Comparison of ENCODE assay signal across 1 cellular context in the genomic region with DNA sequence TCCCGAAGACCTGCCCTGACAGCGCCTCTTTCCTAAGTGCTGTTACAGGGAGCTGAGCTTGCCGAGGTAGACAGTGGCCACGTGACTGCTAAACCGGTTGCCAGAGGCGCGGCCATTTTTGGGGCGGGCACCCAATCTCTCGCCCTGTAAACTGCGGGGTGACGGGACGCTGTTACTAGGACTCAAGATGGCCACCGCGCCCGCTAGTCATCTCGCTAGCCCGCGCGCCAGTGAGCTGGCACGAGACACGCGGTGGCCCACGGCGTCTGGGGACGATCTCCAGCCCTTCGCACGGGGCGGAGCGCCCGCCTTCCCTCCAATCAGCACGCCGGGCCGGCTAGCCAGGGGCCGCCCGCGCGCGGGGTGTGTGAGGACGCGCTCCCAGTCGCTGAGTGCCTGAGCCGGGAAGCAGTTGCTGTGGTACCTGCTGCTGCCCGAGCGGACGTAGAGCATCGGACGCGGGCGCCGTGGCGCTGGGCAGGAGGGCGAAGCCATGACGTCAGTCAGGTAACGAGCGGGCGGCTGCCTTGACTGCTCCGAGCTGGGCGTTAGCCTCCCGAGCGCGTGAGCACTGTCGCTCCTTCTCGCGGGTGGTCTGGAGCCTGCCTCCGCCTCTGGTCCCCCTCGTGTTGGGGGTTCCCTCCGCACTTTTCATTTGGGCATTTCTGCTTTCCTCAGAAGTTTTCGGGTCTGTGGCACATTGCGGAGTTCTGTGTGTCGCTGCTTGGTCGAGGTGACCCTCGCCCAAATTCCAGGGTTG.
A peak's percentile ranks its signal among the peaks of the same experiment; 100 is the strongest.
TF ChIP-seq lines count a peak whose summit lies in the region.

No MANE protein-coding gene starts in this region.

TF ChIP-seq in HepG2, 621 proteins besides CTCF, POLR2A, EP300 and RAD21 (continued from another document and continues in another):
- TF ChIP-seq, protein P1, sequence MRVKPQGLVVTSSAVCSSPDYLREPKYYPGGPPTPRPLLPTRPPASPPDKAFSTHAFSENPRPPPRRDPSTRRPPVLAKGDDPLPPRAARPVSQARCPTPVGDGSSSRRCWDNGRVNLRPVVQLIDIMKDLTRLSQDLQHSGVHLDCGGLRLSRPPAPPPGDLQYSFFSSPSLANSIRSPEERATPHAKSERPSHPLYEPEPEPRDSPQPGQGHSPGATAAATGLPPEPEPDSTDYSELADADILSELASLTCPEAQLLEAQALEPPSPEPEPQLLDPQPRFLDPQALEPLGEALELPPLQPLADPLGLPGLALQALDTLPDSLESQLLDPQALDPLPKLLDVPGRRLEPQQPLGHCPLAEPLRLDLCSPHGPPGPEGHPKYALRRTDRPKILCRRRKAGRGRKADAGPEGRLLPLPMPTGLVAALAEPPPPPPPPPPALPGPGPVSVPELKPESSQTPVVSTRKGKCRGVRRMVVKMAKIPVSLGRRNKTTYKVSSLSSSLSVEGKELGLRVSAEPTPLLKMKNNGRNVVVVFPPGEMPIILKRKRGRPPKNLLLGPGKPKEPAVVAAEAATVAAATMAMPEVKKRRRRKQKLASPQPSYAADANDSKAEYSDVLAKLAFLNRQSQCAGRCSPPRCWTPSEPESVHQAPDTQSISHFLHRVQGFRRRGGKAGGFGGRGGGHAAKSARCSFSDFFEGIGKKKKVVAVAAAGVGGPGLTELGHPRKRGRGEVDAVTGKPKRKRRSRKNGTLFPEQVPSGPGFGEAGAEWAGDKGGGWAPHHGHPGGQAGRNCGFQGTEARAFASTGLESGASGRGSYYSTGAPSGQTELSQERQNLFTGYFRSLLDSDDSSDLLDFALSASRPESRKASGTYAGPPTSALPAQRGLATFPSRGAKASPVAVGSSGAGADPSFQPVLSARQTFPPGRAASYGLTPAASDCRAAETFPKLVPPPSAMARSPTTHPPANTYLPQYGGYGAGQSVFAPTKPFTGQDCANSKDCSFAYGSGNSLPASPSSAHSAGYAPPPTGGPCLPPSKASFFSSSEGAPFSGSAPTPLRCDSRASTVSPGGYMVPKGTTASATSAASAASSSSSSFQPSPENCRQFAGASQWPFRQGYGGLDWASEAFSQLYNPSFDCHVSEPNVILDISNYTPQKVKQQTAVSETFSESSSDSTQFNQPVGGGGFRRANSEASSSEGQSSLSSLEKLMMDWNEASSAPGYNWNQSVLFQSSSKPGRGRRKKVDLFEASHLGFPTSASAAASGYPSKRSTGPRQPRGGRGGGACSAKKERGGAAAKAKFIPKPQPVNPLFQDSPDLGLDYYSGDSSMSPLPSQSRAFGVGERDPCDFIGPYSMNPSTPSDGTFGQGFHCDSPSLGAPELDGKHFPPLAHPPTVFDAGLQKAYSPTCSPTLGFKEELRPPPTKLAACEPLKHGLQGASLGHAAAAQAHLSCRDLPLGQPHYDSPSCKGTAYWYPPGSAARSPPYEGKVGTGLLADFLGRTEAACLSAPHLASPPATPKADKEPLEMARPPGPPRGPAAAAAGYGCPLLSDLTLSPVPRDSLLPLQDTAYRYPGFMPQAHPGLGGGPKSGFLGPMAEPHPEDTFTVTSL (CRISPR knock-in tag; IDR thresholded peaks at IDR 0.05; ENCODE audit: borderline replicate concordance) = 0 out of 2 replicates have a peak, but pooled peaks have one; percentile 48
- TF ChIP-seq NFIC (IDR thresholded peaks at IDR 0.05; ENCODE audit: low read length) = no peak
- no peak for TF ChIP-seq PPARG (CRISPR knock-in tag; conservative IDR thresholded peaks at IDR 0.05)
- peak; percentile 89 for TF ChIP-seq ZBTB20 (CRISPR knock-in tag; IDR thresholded peaks at IDR 0.05; ENCODE audit: borderline replicate concordance, low read depth)
- TF ChIP-seq, protein P2, sequence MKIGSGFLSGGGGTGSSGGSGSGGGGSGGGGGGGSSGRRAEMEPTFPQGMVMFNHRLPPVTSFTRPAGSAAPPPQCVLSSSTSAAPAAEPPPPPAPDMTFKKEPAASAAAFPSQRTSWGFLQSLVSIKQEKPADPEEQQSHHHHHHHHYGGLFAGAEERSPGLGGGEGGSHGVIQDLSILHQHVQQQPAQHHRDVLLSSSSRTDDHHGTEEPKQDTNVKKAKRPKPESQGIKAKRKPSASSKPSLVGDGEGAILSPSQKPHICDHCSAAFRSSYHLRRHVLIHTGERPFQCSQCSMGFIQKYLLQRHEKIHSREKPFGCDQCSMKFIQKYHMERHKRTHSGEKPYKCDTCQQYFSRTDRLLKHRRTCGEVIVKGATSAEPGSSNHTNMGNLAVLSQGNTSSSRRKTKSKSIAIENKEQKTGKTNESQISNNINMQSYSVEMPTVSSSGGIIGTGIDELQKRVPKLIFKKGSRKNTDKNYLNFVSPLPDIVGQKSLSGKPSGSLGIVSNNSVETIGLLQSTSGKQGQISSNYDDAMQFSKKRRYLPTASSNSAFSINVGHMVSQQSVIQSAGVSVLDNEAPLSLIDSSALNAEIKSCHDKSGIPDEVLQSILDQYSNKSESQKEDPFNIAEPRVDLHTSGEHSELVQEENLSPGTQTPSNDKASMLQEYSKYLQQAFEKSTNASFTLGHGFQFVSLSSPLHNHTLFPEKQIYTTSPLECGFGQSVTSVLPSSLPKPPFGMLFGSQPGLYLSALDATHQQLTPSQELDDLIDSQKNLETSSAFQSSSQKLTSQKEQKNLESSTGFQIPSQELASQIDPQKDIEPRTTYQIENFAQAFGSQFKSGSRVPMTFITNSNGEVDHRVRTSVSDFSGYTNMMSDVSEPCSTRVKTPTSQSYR (CRISPR knock-in tag; IDR thresholded peaks at IDR 0.05; ENCODE audit: borderline replicate concordance) = no peak; the same call in 1 of the 2 replicates
- TF ChIP-seq, protein P3, sequence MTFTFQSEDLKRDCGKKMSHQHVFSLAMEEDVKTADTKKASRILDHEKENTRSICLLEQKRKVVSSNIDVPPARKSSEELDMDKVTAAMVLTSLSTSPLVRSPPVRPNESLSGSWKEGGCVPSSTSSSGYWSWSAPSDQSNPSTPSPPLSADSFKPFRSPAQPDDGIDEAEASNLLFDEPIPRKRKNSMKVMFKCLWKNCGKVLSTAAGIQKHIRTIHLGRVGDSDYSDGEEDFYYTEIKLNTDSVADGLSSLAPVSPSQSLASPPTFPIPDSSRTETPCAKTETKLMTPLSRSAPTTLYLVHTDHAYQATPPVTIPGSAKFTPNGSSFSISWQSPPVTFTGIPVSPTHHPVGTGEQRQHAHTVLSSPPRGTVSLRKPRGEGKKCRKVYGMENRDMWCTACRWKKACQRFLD (CRISPR knock-in tag; IDR thresholded peaks at IDR 0.05; ENCODE audit: borderline replicate concordance) = peak; percentile 73; the same call in 1 of the 2 replicates
- TF ChIP-seq, protein P4, sequence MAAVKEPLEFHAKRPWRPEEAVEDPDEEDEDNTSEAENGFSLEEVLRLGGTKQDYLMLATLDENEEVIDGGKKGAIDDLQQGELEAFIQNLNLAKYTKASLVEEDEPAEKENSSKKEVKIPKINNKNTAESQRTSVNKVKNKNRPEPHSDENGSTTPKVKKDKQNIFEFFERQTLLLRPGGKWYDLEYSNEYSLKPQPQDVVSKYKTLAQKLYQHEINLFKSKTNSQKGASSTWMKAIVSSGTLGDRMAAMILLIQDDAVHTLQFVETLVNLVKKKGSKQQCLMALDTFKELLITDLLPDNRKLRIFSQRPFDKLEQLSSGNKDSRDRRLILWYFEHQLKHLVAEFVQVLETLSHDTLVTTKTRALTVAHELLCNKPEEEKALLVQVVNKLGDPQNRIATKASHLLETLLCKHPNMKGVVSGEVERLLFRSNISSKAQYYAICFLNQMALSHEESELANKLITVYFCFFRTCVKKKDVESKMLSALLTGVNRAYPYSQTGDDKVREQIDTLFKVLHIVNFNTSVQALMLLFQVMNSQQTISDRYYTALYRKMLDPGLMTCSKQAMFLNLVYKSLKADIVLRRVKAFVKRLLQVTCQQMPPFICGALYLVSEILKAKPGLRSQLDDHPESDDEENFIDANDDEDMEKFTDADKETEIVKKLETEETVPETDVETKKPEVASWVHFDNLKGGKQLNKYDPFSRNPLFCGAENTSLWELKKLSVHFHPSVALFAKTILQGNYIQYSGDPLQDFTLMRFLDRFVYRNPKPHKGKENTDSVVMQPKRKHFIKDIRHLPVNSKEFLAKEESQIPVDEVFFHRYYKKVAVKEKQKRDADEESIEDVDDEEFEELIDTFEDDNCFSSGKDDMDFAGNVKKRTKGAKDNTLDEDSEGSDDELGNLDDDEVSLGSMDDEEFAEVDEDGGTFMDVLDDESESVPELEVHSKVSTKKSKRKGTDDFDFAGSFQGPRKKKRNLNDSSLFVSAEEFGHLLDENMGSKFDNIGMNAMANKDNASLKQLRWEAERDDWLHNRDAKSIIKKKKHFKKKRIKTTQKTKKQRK (IDR thresholded peaks at IDR 0.05; ENCODE audit: low read length) = no peak
- peak; percentile 97 for TF ChIP-seq POGZ (CRISPR knock-in tag; IDR thresholded peaks at IDR 0.05)
- TF ChIP-seq FOXA3 (CRISPR knock-in tag; IDR thresholded peaks at IDR 0.05) = peak; percentile 58
- peak; percentile 91 for TF ChIP-seq ZSCAN21 (CRISPR knock-in tag; IDR thresholded peaks at IDR 0.05; ENCODE audit: borderline replicate concordance)
- TF ChIP-seq ARHGAP35 (CRISPR knock-in tag; IDR thresholded peaks at IDR 0.05; ENCODE audit: borderline replicate concordance) = 0 out of 2 replicates have a peak, but pooled peaks have one; percentile 85
- TF ChIP-seq, protein P5, sequence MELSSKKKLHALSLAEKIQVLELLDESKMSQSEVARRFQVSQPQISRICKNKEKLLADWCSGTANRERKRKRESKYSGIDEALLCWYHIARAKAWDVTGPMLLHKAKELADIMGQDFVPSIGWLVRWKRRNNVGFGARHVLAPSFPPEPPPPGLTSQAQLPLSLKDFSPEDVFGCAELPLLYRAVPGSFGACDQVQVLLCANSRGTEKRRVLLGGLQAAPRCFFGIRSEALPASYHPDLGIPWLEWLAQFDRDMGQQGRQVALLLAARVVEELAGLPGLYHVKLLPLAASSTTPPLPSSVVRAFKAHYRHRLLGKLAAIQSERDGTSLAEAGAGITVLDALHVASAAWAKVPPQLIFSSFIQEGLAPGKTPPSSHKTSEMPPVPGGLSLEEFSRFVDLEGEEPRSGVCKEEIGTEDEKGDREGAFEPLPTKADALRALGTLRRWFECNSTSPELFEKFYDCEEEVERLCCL (CRISPR knock-in tag; IDR thresholded peaks at IDR 0.05; ENCODE audit: borderline replicate concordance) = 0 out of 2 replicates have a peak, but pooled peaks have one; percentile 92
- TF ChIP-seq YY1 (IDR thresholded peaks at IDR 0.05; ENCODE audit: insufficient read depth, insufficient replicate concordance, low read depth, low read length) = peak; percentile 98
- TF ChIP-seq, protein P6, sequence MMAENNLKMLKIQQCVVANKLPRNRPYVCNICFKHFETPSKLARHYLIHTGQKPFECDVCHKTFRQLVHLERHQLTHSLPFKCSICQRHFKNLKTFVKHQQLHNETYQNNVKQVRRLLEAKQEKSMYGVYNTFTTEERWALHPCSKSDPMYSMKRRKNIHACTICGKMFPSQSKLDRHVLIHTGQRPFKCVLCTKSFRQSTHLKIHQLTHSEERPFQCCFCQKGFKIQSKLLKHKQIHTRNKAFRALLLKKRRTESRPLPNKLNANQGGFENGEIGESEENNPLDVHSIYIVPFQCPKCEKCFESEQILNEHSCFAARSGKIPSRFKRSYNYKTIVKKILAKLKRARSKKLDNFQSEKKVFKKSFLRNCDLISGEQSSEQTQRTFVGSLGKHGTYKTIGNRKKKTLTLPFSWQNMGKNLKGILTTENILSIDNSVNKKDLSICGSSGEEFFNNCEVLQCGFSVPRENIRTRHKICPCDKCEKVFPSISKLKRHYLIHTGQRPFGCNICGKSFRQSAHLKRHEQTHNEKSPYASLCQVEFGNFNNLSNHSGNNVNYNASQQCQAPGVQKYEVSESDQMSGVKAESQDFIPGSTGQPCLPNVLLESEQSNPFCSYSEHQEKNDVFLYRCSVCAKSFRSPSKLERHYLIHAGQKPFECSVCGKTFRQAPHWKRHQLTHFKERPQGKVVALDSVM (CRISPR knock-in tag; IDR thresholded peaks at IDR 0.05) = peak; percentile 57; the same call in 1 of the 2 replicates
- peak; percentile 61 for TF ChIP-seq POLR2AphosphoS5 (IDR thresholded peaks at IDR 0.05; ENCODE audit: low read depth, low read length)
- 0 out of 2 replicates have a peak, but pooled peaks have one; percentile 54 for TF ChIP-seq NR1H2 (CRISPR knock-in tag; IDR thresholded peaks at IDR 0.05; ENCODE audit: borderline replicate concordance, low read depth)
- peak; percentile 77; the same call in 1 of the 2 replicates for TF ChIP-seq SNAI1 (CRISPR knock-in tag; IDR thresholded peaks at IDR 0.05; ENCODE audit: borderline replicate concordance)
- TF ChIP-seq PHB2 (IDR thresholded peaks at IDR 0.05; ENCODE audit: partially characterized antibody) = no peak
- peak; percentile 71; the same call in 1 of the 2 replicates for TF ChIP-seq ZNF768 (CRISPR knock-in tag; IDR thresholded peaks at IDR 0.05)
- peak; percentile 54; the same call in 1 of the 2 replicates for TF ChIP-seq FOXK1 (CRISPR knock-in tag; IDR thresholded peaks at IDR 0.05; ENCODE audit: borderline replicate concordance, low read depth)
- peak; percentile 63; the same call in 1 of the 2 replicates for TF ChIP-seq ZNF709 (CRISPR knock-in tag; IDR thresholded peaks at IDR 0.05)
- TF ChIP-seq, protein P7, sequence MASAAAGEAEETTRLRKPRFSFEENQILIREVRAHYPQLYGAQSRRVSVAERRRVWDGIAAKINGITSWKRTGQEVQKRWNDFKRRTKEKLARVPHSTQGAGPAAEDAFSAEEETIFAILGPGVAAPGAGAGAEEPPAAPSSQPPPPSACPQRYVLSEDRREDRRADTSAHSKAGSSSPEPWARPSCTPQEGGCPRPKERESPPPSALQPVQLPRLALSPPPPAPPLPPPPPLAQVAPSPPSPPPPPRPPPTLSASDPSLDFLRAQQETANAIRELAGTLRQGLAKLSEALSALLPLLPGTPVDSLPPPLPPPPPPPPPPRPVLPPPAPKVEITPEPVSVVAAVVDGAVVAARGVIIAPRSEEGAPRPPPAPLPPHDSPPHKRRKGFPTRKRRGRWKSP (CRISPR knock-in tag; IDR thresholded peaks at IDR 0.05) = peak; percentile 78
- peak; percentile 34 for TF ChIP-seq MED8 (CRISPR knock-in tag; IDR thresholded peaks at IDR 0.05; ENCODE audit: insufficient replicate concordance)
- peak; percentile 96 for TF ChIP-seq KMT2B (CRISPR knock-in tag; IDR thresholded peaks at IDR 0.05)
- no peak for TF ChIP-seq ZNF737 (CRISPR knock-in tag; IDR thresholded peaks at IDR 0.05; ENCODE audit: borderline replicate concordance)
- peak; percentile 55 for TF ChIP-seq SRSF1 (optimal IDR thresholded peaks at IDR 0.05; ENCODE audit: low read depth, low read length)
- TF ChIP-seq RXRA (CRISPR knock-in tag; IDR thresholded peaks at IDR 0.05) = peak; percentile 87
- peak; percentile 32; the same call in 1 of the 2 replicates for TF ChIP-seq ZNF746 (CRISPR knock-in tag; IDR thresholded peaks at IDR 0.05)
- TF ChIP-seq, protein P8, sequence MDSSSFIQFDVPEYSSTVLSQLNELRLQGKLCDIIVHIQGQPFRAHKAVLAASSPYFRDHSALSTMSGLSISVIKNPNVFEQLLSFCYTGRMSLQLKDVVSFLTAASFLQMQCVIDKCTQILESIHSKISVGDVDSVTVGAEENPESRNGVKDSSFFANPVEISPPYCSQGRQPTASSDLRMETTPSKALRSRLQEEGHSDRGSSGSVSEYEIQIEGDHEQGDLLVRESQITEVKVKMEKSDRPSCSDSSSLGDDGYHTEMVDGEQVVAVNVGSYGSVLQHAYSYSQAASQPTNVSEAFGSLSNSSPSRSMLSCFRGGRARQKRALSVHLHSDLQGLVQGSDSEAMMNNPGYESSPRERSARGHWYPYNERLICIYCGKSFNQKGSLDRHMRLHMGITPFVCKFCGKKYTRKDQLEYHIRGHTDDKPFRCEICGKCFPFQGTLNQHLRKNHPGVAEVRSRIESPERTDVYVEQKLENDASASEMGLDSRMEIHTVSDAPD (CRISPR knock-in tag; IDR thresholded peaks at IDR 0.05) = peak; percentile 47
- TF ChIP-seq ZFP36 (IDR thresholded peaks at IDR 0.05; ENCODE audit: borderline replicate concordance, low read depth, low read length, partially characterized antibody) = no peak
- TF ChIP-seq MTA1 (CRISPR knock-in tag; IDR thresholded peaks at IDR 0.05; ENCODE audit: borderline replicate concordance) = peak; percentile 94; the same call in 1 of the 2 replicates
